In the genomic region with DNA sequence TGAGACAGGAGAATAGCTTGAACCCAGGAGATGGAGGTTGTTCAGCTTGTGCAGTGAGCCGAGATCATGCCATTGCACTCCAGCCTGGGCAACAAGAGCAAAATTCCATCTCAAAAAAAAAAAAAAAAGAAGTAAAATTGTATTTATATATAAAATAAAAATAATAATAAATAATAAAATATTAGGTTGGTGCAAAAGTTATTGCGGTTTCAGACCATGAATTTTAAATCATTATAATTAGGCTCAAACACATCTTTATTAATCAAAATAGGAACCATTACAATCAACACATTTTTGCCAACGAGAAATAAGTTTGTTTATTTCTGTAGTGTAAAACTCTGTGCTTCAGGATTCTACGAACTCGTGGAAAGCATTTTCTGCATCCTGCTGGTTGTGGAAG, we compare ENCODE assay signal across 1 cellular context.
TF ChIP-seq lines count a peak whose summit lies in the region.
"Not testable (repeated sequence)": the region's sequence is repeated elsewhere in the genome, so short reads cannot be mapped to it uniquely, and the experiment has no call there.

No MANE protein-coding gene starts in this region.

TF ChIP-seq in HepG2, 621 proteins besides CTCF, POLR2A, EP300 and RAD21:
- TF ChIP-seq, protein P1, sequence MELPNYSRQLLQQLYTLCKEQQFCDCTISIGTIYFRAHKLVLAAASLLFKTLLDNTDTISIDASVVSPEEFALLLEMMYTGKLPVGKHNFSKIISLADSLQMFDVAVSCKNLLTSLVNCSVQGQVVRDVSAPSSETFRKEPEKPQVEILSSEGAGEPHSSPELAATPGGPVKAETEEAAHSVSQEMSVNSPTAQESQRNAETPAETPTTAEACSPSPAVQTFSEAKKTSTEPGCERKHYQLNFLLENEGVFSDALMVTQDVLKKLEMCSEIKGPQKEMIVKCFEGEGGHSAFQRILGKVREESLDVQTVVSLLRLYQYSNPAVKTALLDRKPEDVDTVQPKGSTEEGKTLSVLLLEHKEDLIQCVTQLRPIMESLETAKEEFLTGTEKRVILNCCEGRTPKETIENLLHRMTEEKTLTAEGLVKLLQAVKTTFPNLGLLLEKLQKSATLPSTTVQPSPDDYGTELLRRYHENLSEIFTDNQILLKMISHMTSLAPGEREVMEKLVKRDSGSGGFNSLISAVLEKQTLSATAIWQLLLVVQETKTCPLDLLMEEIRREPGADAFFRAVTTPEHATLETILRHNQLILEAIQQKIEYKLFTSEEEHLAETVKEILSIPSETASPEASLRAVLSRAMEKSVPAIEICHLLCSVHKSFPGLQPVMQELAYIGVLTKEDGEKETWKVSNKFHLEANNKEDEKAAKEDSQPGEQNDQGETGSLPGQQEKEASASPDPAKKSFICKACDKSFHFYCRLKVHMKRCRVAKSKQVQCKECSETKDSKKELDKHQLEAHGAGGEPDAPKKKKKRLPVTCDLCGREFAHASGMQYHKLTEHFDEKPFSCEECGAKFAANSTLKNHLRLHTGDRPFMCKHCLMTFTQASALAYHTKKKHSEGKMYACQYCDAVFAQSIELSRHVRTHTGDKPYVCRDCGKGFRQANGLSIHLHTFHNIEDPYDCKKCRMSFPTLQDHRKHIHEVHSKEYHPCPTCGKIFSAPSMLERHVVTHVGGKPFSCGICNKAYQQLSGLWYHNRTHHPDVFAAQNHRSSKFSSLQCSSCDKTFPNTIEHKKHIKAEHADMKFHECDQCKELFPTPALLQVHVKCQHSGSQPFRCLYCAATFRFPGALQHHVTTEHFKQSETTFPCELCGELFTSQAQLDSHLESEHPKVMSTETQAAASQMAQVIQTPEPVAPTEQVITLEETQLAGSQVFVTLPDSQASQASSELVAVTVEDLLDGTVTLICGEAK (IDR thresholded peaks at IDR 0.05) = peak; percentile 81
- TF ChIP-seq, protein P1 (CRISPR knock-in tag; IDR thresholded peaks at IDR 0.05) = not testable (repeated sequence)
